ENCODE assay signal across 19 cellular contexts in genomic region chr18:12692206-12692605, GRCh38. TPM values are rescaled to one million over a fixed set of nuclear protein-coding genes. Genes with fewer than 3 reads are reported as not detected.
DNase-seq lines count a peak whose midpoint lies in the region; ATAC-seq and TF ChIP-seq lines count a peak whose summit lies in the region.
"Had no signal": no experiment of that assay in that cellular context is flagged by ENCODE, and none has a peak within 500 bp of the region (broad histone marks: within the 10 kb centered on the region; RNA-seq: fewer than 3 reads in every experiment).

No MANE protein-coding gene starts in this region.

- H3K36me3 ChIP-seq in CD8-positive, alpha-beta T cell (ENCODE audit: insufficient read depth, low read length): no peaks in the 10 kb centered on the region
- H3K36me3 ChIP-seq in mucosa of descending colon (ENCODE audit: low read depth) (no peaks in the 10 kb centered on the region), uterus (no peaks in the 10 kb centered on the region)
- H3K36me3 ChIP-seq: BE2C had no signal

- no peak overlapping the region for H3K27ac ChIP-seq in CD8-positive, alpha-beta T cell (ENCODE audit: low read depth, low read length)
- no peak overlapping the region for H3K27ac ChIP-seq in uterus
- no peak overlapping the region for H3K27ac ChIP-seq in foreskin keratinocyte

- no peaks in the 10 kb centered on the region for H3K27me3 ChIP-seq in CD8-positive, alpha-beta T cell (ENCODE audit: insufficient read depth, low read length)
- H3K27me3 ChIP-seq in uterus (no peaks in the 10 kb centered on the region), foreskin keratinocyte (no peaks in the 10 kb centered on the region)
- H3K27me3 ChIP-seq: BE2C, MG63 had no signal

- TF ChIP-seq POLR2A in uterus (IDR thresholded peaks at IDR 0.05): no peak

- intact Hi-C loops in CD8-positive, alpha-beta T cell (cut with DNase I, micrococcal nuclease): no loop called here
- intact Hi-C loops in mucosa of descending colon (cut with DNase I, micrococcal nuclease): no loop called here
- intact Hi-C loops in uterus (cut with DNase I; ENCODE audit: low total_unique reads): no loop called here

- peak overlapping the region; percentile 33 for H3K27ac Mint-ChIP-seq in T-helper 2 cell treated with Interferon-gamma antibody and Interleukin-4, amounts not matched to agents 5 μg/mL and 100 μg/mL, for 36 hours
- H3K27ac Mint-ChIP-seq in CD8-positive, alpha-beta T cell: peak overlapping the region; percentile 47
- H3K27ac Mint-ChIP-seq: GM23338 had no signal

- H3K36me3 Mint-ChIP-seq in T-helper 2 cell treated with Interferon-gamma antibody and Interleukin-4, amounts not matched to agents 5 μg/mL and 100 μg/mL, for 36 hours (ENCODE audit: low read depth): peaks cover 25% of the 10 kb centered on the region
- H3K36me3 Mint-ChIP-seq in CD8-positive, alpha-beta T cell: peaks cover 29% of the 10 kb centered on the region

- peaks cover 22% of the 10 kb centered on the region for H3K4me1 Mint-ChIP-seq in T-helper 2 cell treated with Interferon-gamma antibody and Interleukin-4, amounts not matched to agents 5 μg/mL and 100 μg/mL, for 36 hours (ENCODE audit: low read depth)
- H3K4me1 Mint-ChIP-seq in CD8-positive, alpha-beta T cell (ENCODE audit: low read depth): no peaks in the 10 kb centered on the region
- H3K4me1 Mint-ChIP-seq: GM23338 had no signal

- no peaks in the 10 kb centered on the region for H3K4me1 ChIP-seq in CD8-positive, alpha-beta T cell (ENCODE audit: insufficient read depth, low read length)
- H3K4me1 ChIP-seq in mucosa of descending colon (ENCODE audit: low read depth) (no peaks in the 10 kb centered on the region), uterus (no peaks in the 10 kb centered on the region), foreskin keratinocyte (peaks cover 3% of the 10 kb centered on the region)
- H3K4me1 ChIP-seq: BE2C had no signal

- no peaks in the 10 kb centered on the region for H3K9me3 Mint-ChIP-seq in T-helper 2 cell treated with Interferon-gamma antibody and Interleukin-4, amounts not matched to agents 5 μg/mL and 100 μg/mL, for 36 hours
- no peaks in the 10 kb centered on the region for H3K9me3 Mint-ChIP-seq in CD8-positive, alpha-beta T cell
- H3K9me3 Mint-ChIP-seq: GM23338 had no signal

- no peaks in the 10 kb centered on the region for H3K9me3 ChIP-seq in CD8-positive, alpha-beta T cell (ENCODE audit: low read length)
- H3K9me3 ChIP-seq in mucosa of descending colon: no peaks in the 10 kb centered on the region
- H3K9me3 ChIP-seq in uterus: no peaks in the 10 kb centered on the region
- H3K9me3 ChIP-seq: BE2C, MG63 had no signal

- POLR2A ChIA-PET in CD8-positive, alpha-beta T cell (lab: Charles Lee): no interaction called here

- TF ChIP-seq CTCF in CD8-positive, alpha-beta T cell (IDR thresholded peaks at IDR 0.05): no peak
- TF ChIP-seq CTCF in epithelial cell of esophagus (IDR thresholded peaks at IDR 0.05; ENCODE audit: insufficient read depth, low read depth, low read length, missing control alignments): no peak
- TF ChIP-seq CTCF in mucosa of descending colon (IDR thresholded peaks at IDR 0.05): no peak
- TF ChIP-seq CTCF in uterus (IDR thresholded peaks at IDR 0.05): no peak
- no peak for TF ChIP-seq CTCF in foreskin keratinocyte (conservative IDR thresholded peaks at IDR 0.05)

- ATAC-seq in CD8-positive, alpha-beta T cell: no peak
- ATAC-seq in mucosa of descending colon (peak; percentile 26), foreskin keratinocyte (no peak)
- ATAC-seq: GM23338, HCT116, Right ventricle myocardium inferior had no signal

- H3K4me3 Mint-ChIP-seq in T-helper 2 cell treated with Interferon-gamma antibody and Interleukin-4, amounts not matched to agents 5 μg/mL and 100 μg/mL, for 36 hours: no peak overlapping the region
- H3K4me3 Mint-ChIP-seq in CD8-positive, alpha-beta T cell: no peak overlapping the region
- H3K4me3 Mint-ChIP-seq: GM23338 had no signal

- H3K4me3 ChIP-seq in CD8-positive, alpha-beta T cell (ENCODE audit: low read depth, low read length): no peak overlapping the region
- H3K4me3 ChIP-seq in epithelial cell of esophagus (ENCODE audit: low read length) (no peak overlapping the region), mucosa of descending colon (no peak overlapping the region), uterus (no peak overlapping the region)
- H3K4me3 ChIP-seq: GM23338, MG63 had no signal

- no peaks in the 10 kb centered on the region for H3K27me3 Mint-ChIP-seq in T-helper 2 cell treated with Interferon-gamma antibody and Interleukin-4, amounts not matched to agents 5 μg/mL and 100 μg/mL, for 36 hours (ENCODE audit: low read depth)
- H3K27me3 Mint-ChIP-seq in CD8-positive, alpha-beta T cell (ENCODE audit: low read depth): no peaks in the 10 kb centered on the region

- no peak for DNase-seq in T-helper 2 cell treated with Interferon-gamma antibody and Interleukin-4, amounts not matched to agents 5 μg/mL and 100 μg/mL, for 36 hours (ENCODE audit: low spot score)
- DNase-seq in T-helper 2 cell: no peak
- no peak for DNase-seq in CD8-positive, alpha-beta T cell
- DNase-seq in epithelial cell of esophagus (ENCODE audit: low read depth): peak; percentile 24
- DNase-seq in mucosa of descending colon: no peak
- DNase-seq in uterus: no peak
- DNase-seq in CD1c-positive myeloid dendritic cell (ENCODE audit: extremely low spot score): no peak
- DNase-seq in foreskin keratinocyte: no peak
- DNase-seq: BE2C, DMS79, MG63, NCI-H1048, NCI-H146, NCI-H2029 treated with DMSO at 0.1 percent for 48 hours, NCI-H2171, NCI-H446 had no signal

- CTCF ChIA-PET in CD8-positive, alpha-beta T cell (lab: Charles Lee): no interaction called here

RNA-seq across cellular contexts. Expression of gene CEP76, which starts 10.3 kb away (rescaled TPM):
- 10 to 100 TPM; 10.9 to 11.0 TPM for total RNA-seq in CD8-positive, alpha-beta T cell
- total RNA-seq in mucosa of descending colon (10 to 100 TPM in 1 of 3 donors, 1 to 10 TPM in 2; 6.4 to 10.1 (median 8.5) TPM), uterus (10 to 100 TPM in 2 of 4 donors, 1 to 10 TPM in 2; 5.6 to 35.6 (median 11.7) TPM), foreskin keratinocyte (7.9 and 9.0 TPM in 2 replicates)
- 4.2 and 4.9 TPM in 2 replicates for polyA plus RNA-seq in foreskin keratinocyte

RNA-seq across cellular contexts. Expression of gene PSMG2, which starts 10.6 kb away (rescaled TPM):
- total RNA-seq in CD8-positive, alpha-beta T cell: 10 to 100 TPM; 80.3 to 81.7 TPM
- 10 to 100 TPM; 68.7 to 73.8 (median 69.3) TPM for total RNA-seq in mucosa of descending colon
- total RNA-seq in uterus: 10 to 100 TPM; 62.4 to 70.2 (median 69.0) TPM
- 89.8 and 91.4 TPM in 2 replicates for total RNA-seq in foreskin keratinocyte
- polyA plus RNA-seq in foreskin keratinocyte: 73.8 and 84.1 TPM in 2 replicates

RNA-seq across cellular contexts. Expression of gene SPIRE1, which starts 34.3 kb away (rescaled TPM):
- total RNA-seq in CD8-positive, alpha-beta T cell: under 1 TPM; 0.57 to 0.69 TPM
- 10 to 100 TPM in 1 of 3 donors, 1 to 10 TPM in 2; 4.7 to 32.8 (median 5.1) TPM for total RNA-seq in mucosa of descending colon
- total RNA-seq in uterus: 10 to 100 TPM; 12.9 to 78.1 (median 27.5) TPM
- 19.7 and 20.9 TPM in 2 replicates for total RNA-seq in foreskin keratinocyte
- polyA plus RNA-seq in foreskin keratinocyte: 4.1 and 4.8 TPM in 2 replicates
